Comparison of ENCODE assay signal across 21 cellular contexts in genomic region chr14:73232984-73233383, GRCh38.
"Had no signal": no experiment of that assay in that cellular context is flagged by ENCODE, and none has a peak within 500 bp of the region (broad histone marks: within the 10 kb centered on the region; RNA-seq: fewer than 3 reads in every experiment).

No MANE protein-coding gene starts in this region.

- H3K27ac ChIP-seq: brain microvascular endothelial cell, foreskin keratinocyte, hepatocyte, neural progenitor cell, ovary, psoas muscle, suprapubic skin, transverse colon had no signal

- FAIRE-seq: keratinocyte, TTC549 had no signal

- H3K27me3 ChIP-seq: ovary, suprapubic skin, uterus had no signal

- H3K9me3 ChIP-seq: left lung, ovary, psoas muscle, suprapubic skin, transverse colon, uterus had no signal

- DNase-seq: activated CD4-positive, alpha-beta memory T cell treated with anti-CD3 and anti-CD28 coated beads, Interleukin-2, amount 10 ng/mL, durations not matched to agents 7 days and 5 days; activated CD4-positive, alpha-beta T cell treated with anti-CD3 and anti-CD28 coated beads for 48 hours; activated CD8-positive, alpha-beta memory T cell treated with anti-CD3 and anti-CD28 coated beads, Interleukin-2, amount 10 ng/mL, durations not matched to agents 7 days and 5 days; activated naive CD4-positive, alpha-beta T cell; activated naive CD8-positive, alpha-beta T cell treated with anti-CD3 and anti-CD28 coated beads for 36 hours; brain microvascular endothelial cell; effector memory CD4-positive, alpha-beta T cell; foreskin keratinocyte; left lung; stimulated activated CD4-positive, alpha-beta T cell treated with anti-CD3 and anti-CD28 coated beads, Interleukin-4, amount 100 ng/mL, for 1 hour; stimulated activated naive CD8-positive, alpha-beta T cell treated with anti-CD3 and anti-CD28 coated beads, Interleukin-15, amount 100 ng/mL, for 72 hours; transverse colon had no signal

- H3K36me3 ChIP-seq: brain microvascular endothelial cell, neural progenitor cell, ovary, suprapubic skin, transverse colon, uterus had no signal

- H3K4me3 ChIP-seq: hepatocyte, left lung, neural progenitor cell, ovary, psoas muscle, smooth muscle cell, suprapubic skin, transverse colon, uterus had no signal
